Comparison of ENCODE assay signal across 22 cellular contexts in genomic region chr9:96236854-96237545, GRCh38.
A peak's percentile ranks its signal among the peaks of the same experiment; 100 is the strongest.
DNase-seq lines count a peak whose midpoint lies in the region; ATAC-seq and TF ChIP-seq lines count a peak whose summit lies in the region.
"Had no signal": no experiment of that assay in that cellular context is flagged by ENCODE, and none has a peak within 500 bp of the region (broad histone marks: within the 10 kb centered on the region; RNA-seq: fewer than 3 reads in every experiment).

No MANE protein-coding gene starts in this region.

- no peak overlapping the region for H3K27ac Mint-ChIP-seq in CD4-positive, alpha-beta T cell
- H3K27ac Mint-ChIP-seq: B cell; CD4-positive, CD25-positive, alpha-beta regulatory T cell; IgD-negative memory B cell had no signal

- H3K9ac ChIP-seq in neuronal stem cell (ENCODE audit: low read depth, low read length, poor library complexity) = no peak overlapping the region
- H3K9ac ChIP-seq: GM23248 had no signal

- CTCF ChIA-PET in CD4-positive, alpha-beta T cell (lab: Charles Lee) = no interaction called here

- H3K4me1 ChIP-seq in hepatocyte (ENCODE audit: insufficient read depth) (no peaks in the 10 kb centered on the region), neuronal stem cell (ENCODE audit: control insufficient read depth in 2 of 2, insufficient read depth in 1 of 2, low read depth in 1 of 2, low read length in 2 of 2) (peaks cover 0 to 6% of the 10 kb centered on the region in 2 donors), upper lobe of right lung (peaks cover 7% of the 10 kb centered on the region)

- H3K9me3 Mint-ChIP-seq in CD4-positive, alpha-beta T cell = no peaks in the 10 kb centered on the region

- no peaks in the 10 kb centered on the region for H3K9me2 ChIP-seq in hepatocyte (replicated peaks; ENCODE audit: insufficient read depth)

- no peak overlapping the region for H3K4me2 ChIP-seq in hepatocyte
- no peak overlapping the region for H3K4me2 ChIP-seq in neuronal stem cell (ENCODE audit: insufficient read depth, low read length, poor library complexity, severe bottlenecking)

- no peak overlapping the region for H3K14ac ChIP-seq in neuronal stem cell (ENCODE audit: low read length)

- H2AK5ac ChIP-seq in neuronal stem cell (ENCODE audit: low read depth, low read length) = no peak overlapping the region

- 54% methylated on average over 5 of the region's 5 CpGs for WGBS in hepatocyte (ENCODE audit: low lambda C conversion rate, missing lambda C conversion rate)
- WGBS in neuronal stem cell (ENCODE audit: extremely low coverage in 2 of 2, insufficient read length in 2 of 2, insufficient replicate concordance in 1 of 2), 2 donors = no CpG with 5 or more reads among the region's 5 CpGs

- H3K18ac ChIP-seq in neuronal stem cell (ENCODE audit: low read length) = no peak overlapping the region

- H3K79me2 ChIP-seq in hepatocyte = no peaks in the 10 kb centered on the region

- no peaks in the 10 kb centered on the region for H3K36me3 Mint-ChIP-seq in CD4-positive, alpha-beta T cell (ENCODE audit: low read depth)
- H3K36me3 Mint-ChIP-seq: CD4-positive, CD25-positive, alpha-beta regulatory T cell had no signal

- peaks cover 10% of the 10 kb centered on the region for H3K4me1 Mint-ChIP-seq in CD4-positive, alpha-beta T cell (ENCODE audit: low read depth)
- H3K4me1 Mint-ChIP-seq: B cell, IgD-negative memory B cell had no signal

- H2BK5ac ChIP-seq in neuronal stem cell (ENCODE audit: low read length) = no peak overlapping the region

- H2BK15ac ChIP-seq in neuronal stem cell (ENCODE audit: low read length) = no peak overlapping the region

- POLR2A ChIA-PET in CD4-positive, alpha-beta T cell (lab: Charles Lee) = no interaction called here

- H3K9me3 ChIP-seq in hepatocyte (ENCODE audit: low read depth) (no peaks in the 10 kb centered on the region), neuronal stem cell (replicated peaks in 1 of 2; ENCODE audit: control insufficient read depth in 2 of 2, insufficient read depth in 1 of 2, low read depth in 1 of 2, low read length in 2 of 2) (no peaks in the 10 kb centered on the region), upper lobe of right lung (no peaks in the 10 kb centered on the region)
- H3K9me3 ChIP-seq in CD4-positive, alpha-beta T cell (ENCODE audit: control insufficient read depth, low read length) = no peaks in the 10 kb centered on the region
- H3K9me3 ChIP-seq: MG63 had no signal

- no peak overlapping the region for H3K4ac ChIP-seq in neuronal stem cell (ENCODE audit: low read length)

- TF ChIP-seq CTCF in hepatocyte (IDR thresholded peaks at IDR 0.05; ENCODE audit: poor library complexity) (no peak), upper lobe of right lung (IDR thresholded peaks at IDR 0.05) (no peak)
- no peak for TF ChIP-seq CTCF in CD4-positive, alpha-beta T cell (IDR thresholded peaks at IDR 0.05)

- H3K23ac ChIP-seq in neuronal stem cell (ENCODE audit: low read depth, low read length, poor library complexity) = no peak overlapping the region

- H3K27ac ChIP-seq in hepatocyte (peak overlapping the region; percentile 10), neuronal stem cell (replicated peaks; ENCODE audit: low read length) (no peak overlapping the region), upper lobe of right lung (peak overlapping the region; percentile 30)
- H3K27ac ChIP-seq in CD4-positive, alpha-beta T cell (ENCODE audit: low read depth, low read length) = no peak overlapping the region
- H3K27ac ChIP-seq: 22Rv1, GM23248 had no signal

- no peak overlapping the region for H2BK12ac ChIP-seq in neuronal stem cell (ENCODE audit: low read length)

- H4K20me1 ChIP-seq in hepatocyte (ENCODE audit: insufficient read depth, poor library complexity, severe bottlenecking) = no peaks in the 10 kb centered on the region

- ATAC-seq in upper lobe of right lung = no peak
- ATAC-seq in CD4-positive, alpha-beta T cell (ENCODE audit: poor library complexity) = no peak

- intact Hi-C loops in upper lobe of right lung (cut with DNase I) = no loop called here
- intact Hi-C loops in CD4-positive, alpha-beta T cell (cut with DNase I, micrococcal nuclease) = no loop called here

- H2AFZ ChIP-seq in hepatocyte (no peak overlapping the region), neuronal stem cell (ENCODE audit: low read length) (peak overlapping the region; percentile 28)
- H2AFZ ChIP-seq: GM23248 had no signal

- H3K27me3 ChIP-seq in hepatocyte (no peaks in the 10 kb centered on the region), neuronal stem cell (ENCODE audit: control insufficient read depth in 3 of 3, insufficient read depth in 3 of 3, low read depth in 1 of 3, low read length in 3 of 3) (peaks cover 0 to 5% (median 0%) of the 10 kb centered on the region in 3 experiments), upper lobe of right lung (peaks cover 8% of the 10 kb centered on the region)
- peaks cover 5% of the 10 kb centered on the region for H3K27me3 ChIP-seq in CD4-positive, alpha-beta T cell (ENCODE audit: control insufficient read depth, insufficient read depth, low read length)
- H3K27me3 ChIP-seq: MG63 had no signal

- no peaks in the 10 kb centered on the region for H3K79me1 ChIP-seq in neuronal stem cell (ENCODE audit: low read depth, low read length)

- no peak overlapping the region for H2BK120ac ChIP-seq in neuronal stem cell (ENCODE audit: low read depth, low read length)

- H3K4me3 Mint-ChIP-seq in CD4-positive, alpha-beta T cell = no peak overlapping the region
- H3K4me3 Mint-ChIP-seq: B cell; CD4-positive, CD25-positive, alpha-beta regulatory T cell; IgD-negative memory B cell had no signal

- no peak overlapping the region for H4K91ac ChIP-seq in neuronal stem cell (ENCODE audit: low read depth, low read length, poor library complexity)

- H3K27me3 Mint-ChIP-seq in CD4-positive, alpha-beta T cell = peaks cover 56% of the 10 kb centered on the region

- H3K36me3 ChIP-seq in hepatocyte (replicated peaks; ENCODE audit: insufficient read depth, low read depth) (no peaks in the 10 kb centered on the region), neuronal stem cell (replicated peaks in 1 of 2; ENCODE audit: control insufficient read depth in 2 of 2, insufficient read depth in 2 of 2, low read length in 2 of 2) (no peaks in the 10 kb centered on the region), upper lobe of right lung (no peaks in the 10 kb centered on the region)
- H3K36me3 ChIP-seq: MG63 had no signal

- peak; percentile 37 for DNase-seq in activated effector memory CD4-positive, alpha-beta T cell treated with anti-CD3 and anti-CD28 coated beads, Interleukin-2, amount 50 U/mL, for 16 hours
- DNase-seq in activated effector memory CD4-positive, alpha-beta T cell treated with Interleukin-2 at 50 U/mL for 16 hours = no peak
- DNase-seq in hepatocyte (ENCODE audit: low spot score) (no peak), neuronal stem cell (ENCODE audit: low spot score) (no peak), upper lobe of right lung (no peak), superior temporal gyrus (ENCODE audit: extremely low spot score) (no peak), UCSD-AML1 (lab: John Stamatoyannopoulos, UW; ENCODE audit: unreplicated experiment) (no peak)
- no peak for DNase-seq in CD4-positive, alpha-beta T cell
- DNase-seq: CD4-positive, CD25-positive, alpha-beta regulatory T cell; EL; GM23248; Karpas-422; MG63; NCI-H1092; NCI-H2081 treated with DMSO at 0.1 percent for 48 hours; NCI-H510A; NCI-H748 treated with DMSO at 0.1 percent for 48 hours; NK-92 treated with Interleukin-12 subunit alpha and Interleukin-12 subunit beta, amount 100 ng/mL, for 24 hours; SHP77 had no signal

- no peak overlapping the region for H4K8ac ChIP-seq in neuronal stem cell (ENCODE audit: low read depth, low read length)

- H3K4me3 ChIP-seq in hepatocyte = no peak overlapping the region
- H3K4me3 ChIP-seq in neuronal stem cell (ENCODE audit: low read length in 2 of 2) = no peak overlapping the region
- H3K4me3 ChIP-seq in upper lobe of right lung = no peak overlapping the region
- H3K4me3 ChIP-seq: GM23248, MG63 had no signal

Comparison
In these comparisons a context has a peak if more than half of its experiments do, and no peak if none do; other contexts are left out.
1. H3K27ac ChIP-seq: peak in hepatocyte (single experiment) and upper lobe of right lung (single experiment); none in neuronal stem cell (single experiment) and CD4-positive, alpha-beta T cell (single experiment).